ENCODE assay signal across 11 cellular contexts in the genomic region with DNA sequence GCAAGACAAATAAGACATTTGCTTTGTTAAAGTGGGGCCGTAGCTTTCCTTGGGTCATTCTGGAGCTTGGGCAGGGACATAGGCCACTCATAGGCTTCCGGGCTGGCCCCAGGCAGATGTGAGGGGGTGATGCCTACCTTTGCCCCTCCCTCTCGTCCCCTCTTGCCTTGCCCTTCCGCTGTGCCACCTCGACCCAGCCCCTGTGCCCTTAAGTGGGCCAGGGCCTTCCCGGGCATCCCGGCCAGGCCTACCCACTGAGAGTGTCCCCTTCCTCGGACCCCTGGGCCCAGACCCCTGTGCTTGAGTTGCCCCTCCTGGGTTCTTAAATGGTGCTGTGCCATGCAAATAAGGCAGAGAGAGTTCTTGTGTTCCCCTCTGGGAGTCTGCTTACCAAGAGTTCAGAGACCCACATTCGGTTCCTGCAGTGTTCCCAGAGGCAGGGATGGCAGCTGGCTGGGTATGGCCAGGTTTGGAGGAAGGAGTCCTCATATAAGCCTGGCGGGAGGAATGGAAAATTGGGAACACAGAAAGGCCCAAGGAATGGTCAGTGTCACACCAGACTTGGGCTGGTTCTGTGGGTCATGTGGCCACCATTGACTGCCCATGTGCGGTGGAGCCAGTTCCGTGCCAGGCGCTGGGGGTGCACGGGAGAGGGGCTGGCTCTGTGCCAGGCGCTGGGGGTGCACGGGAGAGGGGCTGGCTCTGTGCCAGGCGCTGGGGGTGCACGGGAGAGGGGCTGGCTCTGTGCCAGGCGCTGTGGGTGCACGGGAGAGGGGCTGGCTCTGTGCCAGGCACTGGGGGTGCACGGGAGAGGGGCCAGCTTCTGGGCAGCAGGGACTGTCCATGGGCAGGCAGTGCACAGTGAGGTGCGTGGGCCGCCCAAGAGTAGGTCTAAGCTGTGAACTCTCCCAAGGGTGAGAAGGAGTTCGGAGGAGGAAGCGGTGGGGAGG.
DNase-seq lines count a peak whose midpoint lies in the region; ATAC-seq, FAIRE-seq and TF ChIP-seq lines count a peak whose summit lies in the region.
"Had no signal": no experiment of that assay in that cellular context is flagged by ENCODE, and none has a peak within 500 bp of the region (broad histone marks: within the 10 kb centered on the region; RNA-seq: fewer than 3 reads in every experiment).

No MANE protein-coding gene starts in this region.

- no peak overlapping the region for H3K27ac ChIP-seq in HepG2 (ENCODE audit: extremely low read length, insufficient read depth, low read length)
- H3K27ac ChIP-seq in right lobe of liver, result no peak overlapping the region
- H3K27ac ChIP-seq in WERI-Rb-1, result peak overlapping the region; percentile 69
- H3K27ac ChIP-seq in right cardiac atrium (ENCODE audit: low read length), result no peak overlapping the region
- H3K27ac ChIP-seq in aorta (ENCODE audit: low read depth in 1 of 2, low read length in 2 of 2), result no peak overlapping the region
- no peak overlapping the region for H3K27ac ChIP-seq in CD4-positive, alpha-beta memory T cell (ENCODE audit: low read depth, low read length)
- H3K27ac ChIP-seq: left lung had no signal

- TF ChIP-seq POLR2A in HepG2 (IDR thresholded peaks at IDR 0.05; ENCODE audit: insufficient read depth in 1 of 2, low read depth in 2 of 2, low read length in 2 of 2) (no peak), right lobe of liver (IDR thresholded peaks at IDR 0.05) (no peak)

- no peaks in the 10 kb centered on the region for H3K4me1 ChIP-seq in HepG2 (ENCODE audit: insufficient read depth, low read length)
- H3K4me1 ChIP-seq in right lobe of liver, result no peaks in the 10 kb centered on the region
- H3K4me1 ChIP-seq in right cardiac atrium (ENCODE audit: control insufficient read depth, insufficient read depth, low read length), result peaks cover 3% of the 10 kb centered on the region
- no peaks in the 10 kb centered on the region for H3K4me1 ChIP-seq in aorta (ENCODE audit: control insufficient read depth in 1 of 2, insufficient read depth in 2 of 2, low read length in 2 of 2)
- peaks cover 8% of the 10 kb centered on the region for H3K4me1 ChIP-seq in CD4-positive, alpha-beta memory T cell (ENCODE audit: insufficient read depth, low read length)

- BruUV-seq in HepG2 (replicated peaks; lab: Mats Ljungman, UMichigan), result no TSS peak

- H4K20me1 ChIP-seq in HepG2 (ENCODE audit: insufficient read depth, low read length), result no peaks in the 10 kb centered on the region

- no peaks in the 10 kb centered on the region for H3K36me3 ChIP-seq in HepG2 (replicated peaks in 1 of 2; ENCODE audit: control insufficient read depth in 1 of 2, insufficient read depth in 2 of 2, low read length in 2 of 2)
- peaks cover 0 to 3% (median 0%) of the 10 kb centered on the region in 4 donors for H3K36me3 ChIP-seq in right lobe of liver
- H3K36me3 ChIP-seq in WERI-Rb-1, result peaks cover 6% of the 10 kb centered on the region
- H3K36me3 ChIP-seq in aorta (ENCODE audit: control insufficient read depth in 1 of 2, insufficient read depth in 2 of 2, low read length in 1 of 2), result peaks cover 0 to 2% of the 10 kb centered on the region in 2 donors
- no peaks in the 10 kb centered on the region for H3K36me3 ChIP-seq in CD4-positive, alpha-beta memory T cell (ENCODE audit: insufficient read depth, low read length)

- no peak for FAIRE-seq in HepG2 (lab: Jason Lieb, UNC)
- FAIRE-seq: GM18507 had no signal

- peaks cover 2 to 15% (median 8%) of the 10 kb centered on the region in 4 donors for H3K4me1 Mint-ChIP-seq in CD4-positive, alpha-beta memory T cell

- DNase-seq in HepG2 (ENCODE audit: low spot score), result no peak
- no peak for DNase-seq in right lobe of liver
- no peak for DNase-seq in WERI-Rb-1
- peak in 2 of 3 donors; percentile 74 to 75 for DNase-seq in right cardiac atrium
- DNase-seq in aorta, result peak; percentile 41 to 64
- no peak for DNase-seq in DMS153 treated with DMSO at 0.1 percent for 48 hours (lab: John Stamatoyannopoulos, UW; ENCODE audit: unreplicated experiment)
- no peak for DNase-seq in CD4-positive, alpha-beta memory T cell
- DNase-seq in SIG-M5 (lab: John Stamatoyannopoulos, UW), result no peak
- DNase-seq: left lung, NCI-H524 treated with DMSO at 0.1 percent for 48 hours had no signal

- ATAC-seq in HepG2 (no peak), right lobe of liver (no peak), right cardiac atrium (peak; percentile 15 to 38), aorta (ENCODE audit: low FRiP score) (no peak)
- ATAC-seq: left lung had no signal

- no peaks in the 10 kb centered on the region for H3K27me3 Mint-ChIP-seq in CD4-positive, alpha-beta memory T cell

- H3K27me3 ChIP-seq in HepG2 (ENCODE audit: control insufficient read depth in 1 of 2, insufficient read depth in 2 of 2, low read length in 2 of 2) (no peaks in the 10 kb centered on the region), right lobe of liver (no peaks in the 10 kb centered on the region), WERI-Rb-1 (ENCODE audit: insufficient read depth, low read depth, severe bottlenecking) (no peaks in the 10 kb centered on the region), right cardiac atrium (ENCODE audit: control insufficient read depth, insufficient read depth) (no peaks in the 10 kb centered on the region), aorta (ENCODE audit: control insufficient read depth in 1 of 2, insufficient read depth in 2 of 2, low read length in 1 of 2) (no peaks in the 10 kb centered on the region)
- no peaks in the 10 kb centered on the region for H3K27me3 ChIP-seq in CD4-positive, alpha-beta memory T cell (ENCODE audit: insufficient read depth, low read length)
- H3K27me3 ChIP-seq: left lung had no signal

- H3K9ac ChIP-seq in HepG2 (ENCODE audit: insufficient read depth, low read depth, low read length), result no peak overlapping the region

- no peaks in the 10 kb centered on the region for H3K9me3 Mint-ChIP-seq in CD4-positive, alpha-beta memory T cell

- H2AFZ ChIP-seq in HepG2 (ENCODE audit: low read length), result no peak overlapping the region

- H3K4me3 ChIP-seq in HepG2 (replicated peaks in 1 of 3; ENCODE audit: insufficient read depth in 1 of 3, low read depth in 2 of 3, low read length in 3 of 3) (no peak overlapping the region), right lobe of liver (no peak overlapping the region), WERI-Rb-1 (ENCODE audit: low read depth, low read length) (no peak overlapping the region), right cardiac atrium (ENCODE audit: low read length) (no peak overlapping the region), aorta (ENCODE audit: low read length in 2 of 2) (no peak overlapping the region)
- H3K4me3 ChIP-seq in CD4-positive, alpha-beta memory T cell (ENCODE audit: low read length in 2 of 2), result no peak overlapping the region
- H3K4me3 ChIP-seq: left lung had no signal

- no peak for TF ChIP-seq RAD21 in HepG2 (CRISPR knock-in tag; IDR thresholded peaks at IDR 0.05)

- TF ChIP-seq EP300 in HepG2 (IDR thresholded peaks at IDR 0.05; ENCODE audit: low read depth in 2 of 2, low read length in 2 of 2) (no peak), HepG2 (CRISPR knock-in tag; IDR thresholded peaks at IDR 0.05; ENCODE audit: borderline replicate concordance) (no peak)

- in situ Hi-C loops in HepG2 (cut with HindIII; ENCODE audit: extremely low pct_ligation_motif_present, low pct_unique_long_range_greater_than_20kb), result no loop called here

- H3K9me3 ChIP-seq in HepG2 (ENCODE audit: low read length) (no peaks in the 10 kb centered on the region), right lobe of liver (no peaks in the 10 kb centered on the region), WERI-Rb-1 (ENCODE audit: severe bottlenecking) (no peaks in the 10 kb centered on the region), right cardiac atrium (ENCODE audit: control insufficient read depth, low read length) (no peaks in the 10 kb centered on the region), aorta (ENCODE audit: control insufficient read depth, low read length) (no peaks in the 10 kb centered on the region)
- no peaks in the 10 kb centered on the region for H3K9me3 ChIP-seq in CD4-positive, alpha-beta memory T cell (ENCODE audit: control insufficient read depth in 1 of 2, low read length in 2 of 2)
- H3K9me3 ChIP-seq: left lung had no signal

- 87% methylated on average over 24 of the region's 25 CpGs for WGBS in HepG2 (ENCODE audit: low lambda C conversion rate)
- WGBS in right lobe of liver (ENCODE audit: insufficient coverage, low coverage, low lambda C conversion rate, missing lambda C conversion rate), result 55% methylated on average over 14 of the region's 25 CpGs
- WGBS in right cardiac atrium, result 60% methylated on average over 25 of the region's 25 CpGs
- 56 to 58% methylated on average over 23 to 25 of the region's 25 CpGs for whole genome bisulfite sequencing in aorta, 2 donors

- intact Hi-C loops in HepG2 (cut with micrococcal nuclease; ENCODE audit: unreplicated experiment) (no loop called here), right lobe of liver (cut with DNase I) (no loop called here), right cardiac atrium (cut with DNase I) (no loop called here), aorta (cut with DNase I) (no loop called here)
- intact Hi-C loops in CD4-positive, alpha-beta memory T cell (cut with micrococcal nuclease), result no loop called here

- no peak for TF ChIP-seq CTCF in HepG2 (CRISPR knock-in tag; IDR thresholded peaks at IDR 0.05)
- TF ChIP-seq CTCF in right lobe of liver (IDR thresholded peaks at IDR 0.05), result no peak
- no peak for TF ChIP-seq CTCF in WERI-Rb-1 (IDR thresholded peaks at IDR 0.05; ENCODE audit: low read depth, low read length)

- H3K4me2 ChIP-seq in HepG2 (ENCODE audit: low read depth, low read length), result no peak overlapping the region

- CTCF ChIA-PET in HepG2 (lab: Yijun Ruan, JAX; ENCODE audit: low intra/inter-chr PET ratio, low total read pairs), result no interaction called here
- CTCF ChIA-PET in CD4-positive, alpha-beta memory T cell (lab: Charles Lee; ENCODE audit: partially characterized antibody), result interaction anchor here (1.2 kb wide), 1 partner anchor 19 kb away, joined by 3 read pairs; no protein-coding TSS in a partner anchor

- no peak overlapping the region for H3K4me3 Mint-ChIP-seq in CD4-positive, alpha-beta memory T cell

- POLR2A ChIA-PET in HepG2 (lab: Yijun Ruan, JAX), result interaction anchor here (0.8 kb wide), 1 partner anchor 36 kb away, joined by 4 read pairs; no protein-coding TSS in a partner anchor
- POLR2A ChIA-PET in CD4-positive, alpha-beta memory T cell (lab: Charles Lee; ENCODE audit: partially characterized antibody), result no interaction called here

- H3K79me2 ChIP-seq in HepG2 (ENCODE audit: insufficient read depth, low read length), result no peaks in the 10 kb centered on the region

- no peak overlapping the region for H3K27ac Mint-ChIP-seq in CD4-positive, alpha-beta memory T cell

- H3K36me3 Mint-ChIP-seq in CD4-positive, alpha-beta memory T cell, result no peaks in the 10 kb centered on the region

TF ChIP-seq in HepG2, 621 proteins besides CTCF, POLR2A, EP300 and RAD21:
- TF ChIP-seq LCORL (IDR thresholded peaks at IDR 0.05) (peak; percentile 67; the same call in 1 of the 2 replicates), LCORL (CRISPR knock-in tag; IDR thresholded peaks at IDR 0.05) (no peak)
- TF ChIP-seq, protein P1, sequence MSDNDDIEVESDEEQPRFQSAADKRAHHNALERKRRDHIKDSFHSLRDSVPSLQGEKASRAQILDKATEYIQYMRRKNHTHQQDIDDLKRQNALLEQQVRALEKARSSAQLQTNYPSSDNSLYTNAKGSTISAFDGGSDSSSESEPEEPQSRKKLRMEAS (IDR thresholded peaks at IDR 0.05), result no peak

Comparison
In these comparisons a context has a peak if more than half of its experiments do, and no peak if none do; other contexts are left out.
1. ATAC-seq: peak in right cardiac atrium (2 of 2); none in HepG2 (single experiment), right lobe of liver (0 of 4) and aorta (single experiment).
2. DNase-seq: peak in right cardiac atrium (2 of 3) and aorta (2 of 2); none in HepG2 (single experiment), right lobe of liver (0 of 3), WERI-Rb-1 (single experiment), DMS153 treated with DMSO at 0.1 percent for 48 hours (single experiment), CD4-positive, alpha-beta memory T cell (0 of 5) and SIG-M5 (single experiment).